ENCODE assay signal across 8 cellular contexts in genomic region chrX:129843209-129843458, GRCh38. TPM values are rescaled to one million over a fixed set of nuclear protein-coding genes. Genes with fewer than 3 reads are reported as not detected.
DNase-seq lines count a peak whose midpoint lies in the region; ATAC-seq, FAIRE-seq and TF ChIP-seq lines count a peak whose summit lies in the region.

No MANE protein-coding gene starts in this region.

- peak overlapping the region; percentile 78 to 94 for H3K27ac ChIP-seq in A549
- peak overlapping the region; percentile 64 for H3K27ac ChIP-seq in HUES48 (ENCODE audit: low read depth, low read length)
- peak overlapping the region; percentile 34 for H3K27ac ChIP-seq in mammary epithelial cell (ENCODE audit: insufficient read depth, low read depth, low read length)

- H3K79me2 ChIP-seq in mammary epithelial cell (ENCODE audit: insufficient read depth, low read length), result peaks cover 42% of the 10 kb centered on the region

- H3K9me3 ChIP-seq in A549, result no peaks in the 10 kb centered on the region
- H3K9me3 ChIP-seq in HUES48 (ENCODE audit: control insufficient read depth, insufficient read depth, low read length), result no peaks in the 10 kb centered on the region
- H3K9me3 ChIP-seq in mammary epithelial cell (replicated peaks; ENCODE audit: insufficient read depth, low read length), result no peaks in the 10 kb centered on the region
- no peaks in the 10 kb centered on the region for H3K9me3 ChIP-seq in mononuclear cell (ENCODE audit: low read depth, low read length)

- H3K36me3 ChIP-seq in HUES48 (ENCODE audit: control insufficient read depth, insufficient read depth, low read length) (peaks cover 22% of the 10 kb centered on the region), mammary epithelial cell (ENCODE audit: insufficient read depth, low read length) (no peaks in the 10 kb centered on the region)

- no peaks in the 10 kb centered on the region for H4K20me1 ChIP-seq in mammary epithelial cell (ENCODE audit: insufficient read depth, low read length)

- WGBS in A549 (ENCODE audit: missing lambda C conversion rate), result 1% methylated on average over 23 of the region's 23 CpGs
- WGBS in mammary epithelial cell (ENCODE audit: low coverage, missing lambda C conversion rate), result 20% methylated on average over 1 of the region's 23 CpGs

- no peak for FAIRE-seq in A549 (lab: Jason Lieb, UNC)

- peaks cover 13% of the 10 kb centered on the region; the same call in 2 of the 3 replicates for H3K4me1 ChIP-seq in A549
- H3K4me1 ChIP-seq in HUES48 (ENCODE audit: control insufficient read depth, insufficient read depth, low read length), result peaks cover 12% of the 10 kb centered on the region
- peaks cover 3% of the 10 kb centered on the region for H3K4me1 ChIP-seq in mammary epithelial cell (ENCODE audit: insufficient read depth, low read length)
- peaks cover 10% of the 10 kb centered on the region for H3K4me1 ChIP-seq in mononuclear cell (ENCODE audit: insufficient read depth, low read length)

- peak overlapping the region; percentile 83 for H3K4me2 ChIP-seq in A549
- peak overlapping the region; percentile 59 for H3K4me2 ChIP-seq in mammary epithelial cell (ENCODE audit: insufficient read depth, low read depth, low read length)

- H3K9ac ChIP-seq in HUES48 (ENCODE audit: low read depth, low read length) (peak overlapping the region; percentile 58), mammary epithelial cell (ENCODE audit: insufficient read depth, low read length) (peak overlapping the region; percentile 34)

- DNase-seq in A549 (ENCODE audit: low read depth in 1 of 2, low spot score in 1 of 2) (no peak), mammary epithelial cell (no peak), NCI-H524 treated with DMSO at 0.1 percent for 48 hours (lab: John Stamatoyannopoulos, UW) (no peak), DMS79 treated with DMSO at 0.1 percent for 48 hours (lab: John Stamatoyannopoulos, UW) (no peak)

- TF ChIP-seq EP300 in A549 (IDR thresholded peaks at IDR 0.05), result no peak

- BruUV-seq in mammary epithelial cell (replicated peaks; lab: Mats Ljungman, UMichigan), result no TSS peak

- no peak for TF ChIP-seq CTCF in A549 (IDR thresholded peaks at IDR 0.05)
- TF ChIP-seq CTCF in mammary epithelial cell (conservative IDR thresholded peaks at IDR 0.05 in 1 of 2, IDR thresholded peaks at IDR 0.05 in 1 of 2; ENCODE audit: extremely low read depth in 1 of 2, insufficient read depth in 1 of 2, low read depth in 1 of 2, low read length in 2 of 2), result no peak

- intact Hi-C loops in mammary epithelial cell (cut with micrococcal nuclease), result no loop called here

- POLR2A ChIA-PET in A549 (lab: Yijun Ruan, JAX), result interaction anchor here (1.4 kb wide), 1 partner anchor 63 kb away, joined by 7 read pairs; the partner anchor contains the start of gene UTP14A

- CTCF ChIA-PET in A549 (lab: Yijun Ruan, JAX) (interaction anchor here (2.5 kb wide), 1 partner anchor 20 kb away, joined by 7 read pairs; no protein-coding TSS in a partner anchor), mammary epithelial cell (lab: Charles Lee; ENCODE audit: low non-redundant PET) (no interaction called here)

- H3K4me3 ChIP-seq in A549 (peak overlapping the region; percentile 83), HUES48 (ENCODE audit: low read depth, low read length) (peak overlapping the region; percentile 83), mammary epithelial cell (replicated peaks in 1 of 3; ENCODE audit: insufficient read depth in 1 of 3, low read depth in 2 of 3, low read length in 3 of 3) (peak overlapping the region; percentile 55 to 82 (median 66)), mononuclear cell (ENCODE audit: low read length) (peak overlapping the region; percentile 57)

- no peak for TF ChIP-seq RAD21 in A549 (conservative IDR thresholded peaks at IDR 0.05 in 1 of 2, IDR thresholded peaks at IDR 0.05 in 1 of 2)

- peak in 1 of 2 experiments; percentile 14; a peak in 1 of 6 replicates for ATAC-seq in A549
- ATAC-seq in GM21786 (IDR thresholded peaks at IDR 0.05; ENCODE audit: unreplicated experiment), result no peak
- ATAC-seq in GM19397 (IDR thresholded peaks at IDR 0.05; ENCODE audit: unreplicated experiment), result no peak

- H3K27me3 ChIP-seq in HUES48 (ENCODE audit: control insufficient read depth, insufficient read depth, low read length), result no peaks in the 10 kb centered on the region
- no peaks in the 10 kb centered on the region for H3K27me3 ChIP-seq in mammary epithelial cell (ENCODE audit: insufficient read depth, low read length)
- no peaks in the 10 kb centered on the region for H3K27me3 ChIP-seq in mononuclear cell (ENCODE audit: insufficient read depth, low read length)

- TF ChIP-seq POLR2A in A549 (IDR thresholded peaks at IDR 0.05; ENCODE audit: low read length), result no peak

- dilution Hi-C loops in mammary epithelial cell (cut with HindIII; ENCODE audit: low sequenced_read_pairs), result no loop called here

- in situ Hi-C loops in mammary epithelial cell (cut with MboI; ENCODE audit: low sequenced_read_pairs in 2 of 2), result no loop called here

- H2AFZ ChIP-seq in mammary epithelial cell (ENCODE audit: low read depth, low read length), result peak overlapping the region; percentile 91

TF ChIP-seq in A549, 52 proteins besides CTCF, POLR2A, EP300 and RAD21:
- no peak for TF ChIP-seq NR3C1 (IDR thresholded peaks at IDR 0.05)
- TF ChIP-seq HDAC2 (IDR thresholded peaks at IDR 0.05), result no peak
- no peak for TF ChIP-seq ZSCAN20 (CRISPR knock-in tag; IDR thresholded peaks at IDR 0.05)
- no peak for TF ChIP-seq PBX3 (IDR thresholded peaks at IDR 0.05)
- TF ChIP-seq KDM1A (IDR thresholded peaks at IDR 0.05; ENCODE audit: low read depth), result no peak
- TF ChIP-seq ATOH8 (CRISPR knock-in tag; IDR thresholded peaks at IDR 0.05; ENCODE audit: low read depth), result no peak
- TF ChIP-seq HES2 (IDR thresholded peaks at IDR 0.05), result no peak
- TF ChIP-seq HMGXB4 (CRISPR knock-in tag; IDR thresholded peaks at IDR 0.05; ENCODE audit: borderline replicate concordance), result no peak
- TF ChIP-seq TFCP2L1 (CRISPR knock-in tag; IDR thresholded peaks at IDR 0.05), result no peak
- no peak for TF ChIP-seq MAZ (IDR thresholded peaks at IDR 0.05; ENCODE audit: borderline replicate concordance, low read depth, low read length)
- no peak for TF ChIP-seq RFX5 (IDR thresholded peaks at IDR 0.05)

RNA-seq across cellular contexts. Expression of gene ZDHHC9, which starts 0.6 kb away (rescaled TPM):
- polyA plus RNA-seq in A549 (2011; rRNA removed) (44.8 and 50.6 TPM in 2 replicates), A549 (2017; fragmentation: RNase III; extraction: RNeasy Plus Mini Kit Qiagen cat#74134 plus additional on column Dnase treatment) (18.8 to 20.4 TPM (median 20.2 TPM) in 3 replicates), mammary epithelial cell (33.8 TPM)
- 13.2 and 16.7 TPM in 2 replicates for polyA plus RNA-seq in A549 (2012; cell fraction: cytosol; rRNA removed)
- polyA plus RNA-seq in A549 (2012; cell fraction: nucleus; rRNA removed), result 12.6 and 18.2 TPM in 2 replicates
- 41.2 and 52.5 TPM in 2 replicates for polyA minus RNA-seq in A549 (2011; rRNA and poly(A)+ RNA removed)
- total RNA-seq in mammary epithelial cell (10 to 100 TPM; 32.0 to 34.4 TPM), mononuclear cell (2.7 TPM)
- 41.6 TPM for polyA minus RNA-seq in mammary epithelial cell

Comparison
In these comparisons a context has a peak if more than half of its experiments do, and no peak if none do; other contexts are left out.
1. H3K27ac ChIP-seq: peak in every context shown above with its lines; median percentile 86 in A549; 64 in HUES48; 34 in mammary epithelial cell.